1 cellular context compared by ENCODE assay signal in genomic region chr20:25040438-25040831, GRCh38.
TF ChIP-seq lines count a peak whose summit lies in the region.

No MANE protein-coding gene starts in this region.

TF ChIP-seq in IMR-90, 13 proteins besides CTCF, POLR2A, EP300 and RAD21 (continued from another document):
- TF ChIP-seq ELK1 (IDR thresholded peaks at IDR 0.05; ENCODE audit: borderline replicate concordance, low read depth, low read length) (no peak), FOS (IDR thresholded peaks at IDR 0.05; ENCODE audit: low read depth, low read length) (no peak), BHLHE40 (IDR thresholded peaks at IDR 0.05; ENCODE audit: low read depth, low read length) (no peak), MXI1 (IDR thresholded peaks at IDR 0.05; ENCODE audit: borderline replicate concordance, low read depth, low read length) (no peak), CEBPB (IDR thresholded peaks at IDR 0.05; ENCODE audit: low read depth, low read length) (no peak), SMC3 (IDR thresholded peaks at IDR 0.05; ENCODE audit: low read depth, low read length) (no peak), NFE2L2 (IDR thresholded peaks at IDR 0.05; ENCODE audit: low read depth, low read length) (no peak), CHD1 (IDR thresholded peaks at IDR 0.05; ENCODE audit: low read depth, low read length) (no peak), MAFK (IDR thresholded peaks at IDR 0.05; ENCODE audit: low read depth, low read length) (no peak), RFX5 (IDR thresholded peaks at IDR 0.05; ENCODE audit: low read depth, low read length) (no peak), MAZ (IDR thresholded peaks at IDR 0.05; ENCODE audit: borderline replicate concordance, low read depth, low read length) (no peak), RCOR1 (IDR thresholded peaks at IDR 0.05; ENCODE audit: insufficient replicate concordance, low read length) (no peak)
